Comparison of ENCODE assay signal across 1 cellular context in the genomic region with DNA sequence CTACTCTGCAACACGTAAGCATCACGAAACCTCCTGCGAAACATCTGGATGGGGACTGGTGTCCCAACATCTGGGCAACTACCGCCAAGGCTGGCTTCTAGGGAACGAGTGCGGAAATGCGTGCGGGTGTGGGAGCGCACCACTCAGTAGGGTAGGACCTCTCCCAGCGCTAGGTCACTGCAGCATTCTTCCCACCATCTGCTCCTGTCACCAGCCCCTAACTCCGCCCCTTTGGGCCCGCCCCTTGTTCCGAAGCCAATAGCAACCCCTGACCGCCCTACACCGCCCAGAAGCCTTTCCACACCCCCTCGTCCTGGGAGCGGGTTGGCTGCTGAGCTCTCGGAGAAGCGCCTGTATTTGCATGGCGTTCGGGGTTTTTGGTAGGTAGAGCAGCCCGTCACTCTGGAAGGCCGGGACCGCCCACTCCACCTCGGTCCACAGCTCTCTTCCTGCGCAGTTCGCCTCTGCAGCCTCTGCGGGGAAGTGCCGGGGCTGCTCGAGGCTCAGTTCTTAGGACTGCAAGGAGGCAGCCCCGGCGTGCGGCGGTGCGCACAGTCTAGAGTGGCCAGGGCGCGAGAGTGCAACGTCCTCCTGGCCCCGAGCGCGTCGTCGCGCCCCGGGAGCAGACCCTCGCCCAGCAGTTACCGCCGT.
TF ChIP-seq lines count a peak whose summit lies in the region.

TSS of gene HS3ST3B1 (plus strand) at position 454 of the 651 bp plus-strand sequence. CDS start 438 bp downstream, outside the sequence.

TF ChIP-seq in HepG2, 621 proteins besides CTCF, POLR2A, EP300 and RAD21 (continued from another document and continues in another):
- TF ChIP-seq CHD4 (IDR thresholded peaks at IDR 0.05; ENCODE audit: borderline replicate concordance, low read length) (no peak), KLF13 (CRISPR knock-in tag; IDR thresholded peaks at IDR 0.05) (no peak), MED13 (CRISPR knock-in tag; IDR thresholded peaks at IDR 0.05) (peak; percentile 88), ZNF784 (CRISPR knock-in tag; IDR thresholded peaks at IDR 0.05; ENCODE audit: borderline replicate concordance) (0 out of 2 replicates have a peak, but pooled peaks have one; percentile 44), GABPA (IDR thresholded peaks at IDR 0.05; ENCODE audit: low read depth, low read length) (peak; percentile 15; the same call in 1 of the 2 replicates), GABPA (CRISPR knock-in tag; IDR thresholded peaks at IDR 0.05; ENCODE audit: low read depth) (peak; percentile 62; the same call in 1 of the 2 replicates), ZNF143 (CRISPR knock-in tag; IDR thresholded peaks at IDR 0.05) (0 out of 2 replicates have a peak, but pooled peaks have one; percentile 41), MYC (CRISPR knock-in tag; IDR thresholded peaks at IDR 0.05; ENCODE audit: borderline replicate concordance) (peak; percentile 72; the same call in 1 of the 2 replicates), TBP (CRISPR knock-in tag; IDR thresholded peaks at IDR 0.05) (no peak), ZNF790 (CRISPR knock-in tag; IDR thresholded peaks at IDR 0.05; ENCODE audit: borderline replicate concordance) (0 out of 2 replicates have a peak, but pooled peaks have one; percentile 81), NCOA2 (CRISPR knock-in tag; IDR thresholded peaks at IDR 0.05) (no peak), ZSCAN5A (CRISPR knock-in tag; IDR thresholded peaks at IDR 0.05; ENCODE audit: borderline replicate concordance) (no peak; the same call in 1 of the 2 replicates), ZFP36L2 (CRISPR knock-in tag; IDR thresholded peaks at IDR 0.05) (no peak), ZNF720 (CRISPR knock-in tag; IDR thresholded peaks at IDR 0.05) (no peak), NKX3-1 (CRISPR knock-in tag; IDR thresholded peaks at IDR 0.05) (peak; percentile 93), HOXA9 (CRISPR knock-in tag; IDR thresholded peaks at IDR 0.05; ENCODE audit: borderline replicate concordance) (no peak), ZSCAN31 (CRISPR knock-in tag; IDR thresholded peaks at IDR 0.05; ENCODE audit: low read depth) (peak; percentile 50; the same call in 1 of the 2 replicates), SIN3A (IDR thresholded peaks at IDR 0.05; ENCODE audit: borderline replicate concordance, low read depth, low read length) (peak; percentile 97), POGK (CRISPR knock-in tag; conservative IDR thresholded peaks at IDR 0.05) (0 out of 2 replicates have a peak, but pooled peaks have one; percentile 68), ESRRA (CRISPR knock-in tag; IDR thresholded peaks at IDR 0.05; ENCODE audit: low read depth) (0 out of 2 replicates have a peak, but pooled peaks have one; percentile 3), TERF1 (CRISPR knock-in tag; IDR thresholded peaks at IDR 0.05) (no peak), CEBPZ (IDR thresholded peaks at IDR 0.05; ENCODE audit: low read length) (no peak), POLR2AphosphoS2 (IDR thresholded peaks at IDR 0.05; ENCODE audit: low read depth, low read length) (no peak), ZFP62 (CRISPR knock-in tag; IDR thresholded peaks at IDR 0.05) (no peak), FOXK1 (CRISPR knock-in tag; IDR thresholded peaks at IDR 0.05; ENCODE audit: borderline replicate concordance, low read depth) (peak; percentile 43; the same call in 1 of the 2 replicates), MTA3 (CRISPR knock-in tag; IDR thresholded peaks at IDR 0.05) (no peak), TIGD3 (CRISPR knock-in tag; IDR thresholded peaks at IDR 0.05; ENCODE audit: borderline replicate concordance) (no peak), YEATS4 (CRISPR knock-in tag; IDR thresholded peaks at IDR 0.05; ENCODE audit: borderline replicate concordance) (peak; percentile 68), POGZ (CRISPR knock-in tag; IDR thresholded peaks at IDR 0.05) (no peak), GABPB1 (CRISPR knock-in tag; IDR thresholded peaks at IDR 0.05) (peak; percentile 84), ISX (CRISPR knock-in tag; conservative IDR thresholded peaks at IDR 0.05) (peak; percentile 78; the same call in 1 of the 2 replicates), ZNF484 (CRISPR knock-in tag; IDR thresholded peaks at IDR 0.05; ENCODE audit: borderline replicate concordance, low read depth) (no peak), ZNF562 (CRISPR knock-in tag; IDR thresholded peaks at IDR 0.05; ENCODE audit: borderline replicate concordance) (no peak), JARID2 (CRISPR knock-in tag; IDR thresholded peaks at IDR 0.05; ENCODE audit: insufficient replicate concordance) (no peak), ELF1 (CRISPR knock-in tag; IDR thresholded peaks at IDR 0.05) (peak; percentile 43; the same call in 1 of the 2 replicates), GLI4 (CRISPR knock-in tag; IDR thresholded peaks at IDR 0.05; ENCODE audit: borderline replicate concordance) (0 out of 2 replicates have a peak, but pooled peaks have one; percentile 20), ZNF501 (CRISPR knock-in tag; IDR thresholded peaks at IDR 0.05) (peak; percentile 66; the same call in 1 of the 2 replicates), GPBP1L1 (CRISPR knock-in tag; IDR thresholded peaks at IDR 0.05) (no peak)
- TF ChIP-seq, protein P1, sequence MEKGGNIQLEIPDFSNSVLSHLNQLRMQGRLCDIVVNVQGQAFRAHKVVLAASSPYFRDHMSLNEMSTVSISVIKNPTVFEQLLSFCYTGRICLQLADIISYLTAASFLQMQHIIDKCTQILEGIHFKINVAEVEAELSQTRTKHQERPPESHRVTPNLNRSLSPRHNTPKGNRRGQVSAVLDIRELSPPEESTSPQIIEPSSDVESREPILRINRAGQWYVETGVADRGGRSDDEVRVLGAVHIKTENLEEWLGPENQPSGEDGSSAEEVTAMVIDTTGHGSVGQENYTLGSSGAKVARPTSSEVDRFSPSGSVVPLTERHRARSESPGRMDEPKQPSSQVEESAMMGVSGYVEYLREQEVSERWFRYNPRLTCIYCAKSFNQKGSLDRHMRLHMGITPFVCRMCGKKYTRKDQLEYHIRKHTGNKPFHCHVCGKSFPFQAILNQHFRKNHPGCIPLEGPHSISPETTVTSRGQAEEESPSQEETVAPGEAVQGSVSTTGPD (CRISPR knock-in tag; IDR thresholded peaks at IDR 0.05) = no peak
- TF ChIP-seq, protein P2, sequence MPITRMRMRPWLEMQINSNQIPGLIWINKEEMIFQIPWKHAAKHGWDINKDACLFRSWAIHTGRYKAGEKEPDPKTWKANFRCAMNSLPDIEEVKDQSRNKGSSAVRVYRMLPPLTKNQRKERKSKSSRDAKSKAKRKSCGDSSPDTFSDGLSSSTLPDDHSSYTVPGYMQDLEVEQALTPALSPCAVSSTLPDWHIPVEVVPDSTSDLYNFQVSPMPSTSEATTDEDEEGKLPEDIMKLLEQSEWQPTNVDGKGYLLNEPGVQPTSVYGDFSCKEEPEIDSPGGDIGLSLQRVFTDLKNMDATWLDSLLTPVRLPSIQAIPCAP (CRISPR knock-in tag; IDR thresholded peaks at IDR 0.05; ENCODE audit: low read depth) = no peak
- TF ChIP-seq, protein P3, sequence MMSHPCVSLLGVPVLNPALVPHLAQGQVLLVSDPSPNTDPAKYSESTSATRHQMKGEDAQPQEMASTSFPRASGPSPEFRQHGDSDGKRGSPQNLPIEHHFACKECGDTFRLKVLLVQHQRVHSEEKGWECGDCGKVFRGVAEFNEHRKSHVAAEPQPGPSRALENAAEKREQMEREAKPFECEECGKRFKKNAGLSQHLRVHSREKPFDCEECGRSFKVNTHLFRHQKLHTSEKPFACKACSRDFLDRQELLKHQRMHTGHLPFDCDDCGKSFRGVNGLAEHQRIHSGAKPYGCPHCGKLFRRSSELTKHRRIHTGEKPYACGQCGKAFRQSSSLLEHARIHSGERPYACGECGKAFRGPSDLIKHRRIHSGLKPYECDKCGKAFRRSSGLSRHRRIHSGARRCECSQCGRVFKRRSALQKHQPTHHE (CRISPR knock-in tag; IDR thresholded peaks at IDR 0.05; ENCODE audit: borderline replicate concordance) = peak; percentile 51; the same call in 1 of the 2 replicates
